Comparison of ENCODE assay signal across 14 cellular contexts in genomic region chr12:54019111-54019811, GRCh38. TPM values are rescaled to one million over a fixed set of nuclear protein-coding genes. Genes with fewer than 3 reads are reported as not detected.
DNase-seq lines count a peak whose midpoint lies in the region; ATAC-seq and TF ChIP-seq lines count a peak whose summit lies in the region.
"Had no signal": no experiment of that assay in that cellular context is flagged by ENCODE, and none has a peak within 500 bp of the region (broad histone marks: within the 10 kb centered on the region; RNA-seq: fewer than 3 reads in every experiment).

No MANE protein-coding gene starts in this region.

- no peak overlapping the region for H3K27ac Mint-ChIP-seq in GM23338
- H3K27ac Mint-ChIP-seq: T-helper 1 cell treated with Interleukin-12 subunit alpha and Interleukin-12 subunit beta and Interleukin-4 antibody, amounts not matched to agents 30 μg/mL and 1 μg/mL, for 36 hours had no signal

- peaks cover 2% of the 10 kb centered on the region for H3K9me3 ChIP-seq in iPS-18c (ENCODE audit: control insufficient read depth, insufficient read depth, low read length)
- H3K9me3 ChIP-seq: body of pancreas, esophagus squamous epithelium had no signal

- peaks cover 3% of the 10 kb centered on the region; the same call in 2 of the 3 replicates for H3K9me3 Mint-ChIP-seq in GM23338
- H3K9me3 Mint-ChIP-seq: T-helper 1 cell treated with Interleukin-12 subunit alpha and Interleukin-12 subunit beta and Interleukin-4 antibody, amounts not matched to agents 30 μg/mL and 1 μg/mL, for 36 hours had no signal

- H3K27ac ChIP-seq in GM23338 (ENCODE audit: low read depth) (no peak overlapping the region), skin epidermis (peak overlapping the region in 17 of 21 experiments; percentile 36 to 98 (median 90)), coronary artery (no peak overlapping the region)
- H3K27ac ChIP-seq: body of pancreas had no signal

- H3K4me1 Mint-ChIP-seq in GM23338, result peaks cover 33% of the 10 kb centered on the region

- ATAC-seq in GM23338 (peak; percentile 15), HG02623 (IDR thresholded peaks at IDR 0.05; ENCODE audit: unreplicated experiment) (no peak)
- ATAC-seq: body of pancreas had no signal

- H3K4me3 Mint-ChIP-seq in GM23338, result peak overlapping the region; percentile 50; the same call in 2 of the 3 replicates

- H3K4me2 ChIP-seq in GM23338, result peak overlapping the region; percentile 89

- H3K27me3 ChIP-seq in GM23338 (ENCODE audit: insufficient read depth), result peaks cover 100% of the 10 kb centered on the region

- peaks cover 43% of the 10 kb centered on the region for H4K20me1 ChIP-seq in GM23338 (replicated peaks; ENCODE audit: insufficient read depth)

- no peaks in the 10 kb centered on the region for H3K79me2 ChIP-seq in GM23338 (replicated peaks; ENCODE audit: insufficient read depth)

- H3K4me1 ChIP-seq in GM23338 (ENCODE audit: insufficient read depth), result peaks cover 42% of the 10 kb centered on the region

- peak overlapping the region; percentile 63 for H3K4me3 ChIP-seq in GM23338
- peak overlapping the region; percentile 28; the same call in 1 of the 2 replicates for H3K4me3 ChIP-seq in iPS-18c (ENCODE audit: insufficient read depth, low read depth, low read length)
- H3K4me3 ChIP-seq in skin epidermis, result peak overlapping the region in 5 of 7 experiments; percentile 40 to 61 (median 54)
- H3K4me3 ChIP-seq in coronary artery, result no peak overlapping the region
- H3K4me3 ChIP-seq: body of pancreas had no signal

- no peaks in the 10 kb centered on the region; the same call in 2 of the 3 replicates for H3K36me3 Mint-ChIP-seq in GM23338 (ENCODE audit: low read depth)

- no peaks in the 10 kb centered on the region for H3K9me2 ChIP-seq in GM23338 (ENCODE audit: insufficient read depth)

- TF ChIP-seq CTCF in GM23338 (conservative IDR thresholded peaks at IDR 0.05; ENCODE audit: low read depth in 2 of 2) (no peak), coronary artery (IDR thresholded peaks at IDR 0.05) (no peak)

- DNase-seq in GM23338 (ENCODE audit: low spot score) (peak; percentile 78), RPMI7951 (ENCODE audit: low read depth) (peak; percentile 44), cerebellum (ENCODE audit: low spot score) (no peak), coronary artery (ENCODE audit: low spot score) (no peak)
- DNase-seq: body of pancreas, DND-41, esophagus squamous epithelium, IMR-90, left ventricle myocardium superior, NCI-H446 treated with DMSO at 0.1 percent for 48 hours had no signal

- no peaks in the 10 kb centered on the region; the same call in 1 of the 2 replicates for H3K36me3 ChIP-seq in GM23338 (ENCODE audit: insufficient read depth)
- H3K36me3 ChIP-seq: esophagus squamous epithelium had no signal

- H3K27me3 Mint-ChIP-seq in GM23338 (ENCODE audit: insufficient read depth, low read depth, poor library complexity), result peaks cover 98% of the 10 kb centered on the region

- no peak overlapping the region for H2AFZ ChIP-seq in GM23338

- peaks cover 37% of the 10 kb centered on the region; the same call in 1 of the 2 replicates for H3F3A ChIP-seq in GM23338 (replicated peaks; ENCODE audit: low read depth)

TF ChIP-seq in GM23338, 12 proteins besides CTCF, POLR2A, EP300 and RAD21:
- TF ChIP-seq EZH2 (IDR thresholded peaks at IDR 0.05; ENCODE audit: low read depth, unreplicated experiment) (peak; percentile 97), JUNB (IDR thresholded peaks at IDR 0.05; ENCODE audit: unreplicated experiment) (no peak), NANOG (IDR thresholded peaks at IDR 0.05; ENCODE audit: borderline replicate concordance) (no peak), CREB1 (CRISPR knock-in tag; IDR thresholded peaks at IDR 0.05; ENCODE audit: low read depth) (no peak)

RNA-seq across cellular contexts. Expression of gene HOXC6, which starts 9.0 kb away (rescaled TPM):
- total RNA-seq in GM23338 (2014; rRNA removed; shearing (Covaris generic)), result not detected in 2 replicates
- polyA plus RNA-seq in GM23338 (2016; fragmentation: Nextera tagmentation; extraction: Ambion mirVana), result not detected in 2 replicates
- total RNA-seq in RPMI7951 (2014; rRNA removed; shearing (Covaris generic)), result 0.84 and 1.5 TPM in 2 replicates
- not detected for total RNA-seq in cerebellum
- total RNA-seq: body of pancreas, IMR-90 had no signal

RNA-seq across cellular contexts. Expression of gene HOXC8, which starts 10.5 kb away (rescaled TPM):
- not detected in 2 replicates for total RNA-seq in GM23338 (2014; rRNA removed; shearing (Covaris generic))
- polyA plus RNA-seq in GM23338 (2016; fragmentation: Nextera tagmentation; extraction: Ambion mirVana), result not detected in 2 replicates
- 0.88 and 1.8 TPM in 2 replicates for total RNA-seq in RPMI7951 (2014; rRNA removed; shearing (Covaris generic))
- not detected for total RNA-seq in cerebellum
- total RNA-seq: body of pancreas, left ventricle myocardium superior had no signal

RNA-seq across cellular contexts. Expression of gene HOXC5, which starts 13.6 kb away (rescaled TPM):
- total RNA-seq in GM23338 (2014; rRNA removed; shearing (Covaris generic)), result not detected in 2 replicates
- polyA plus RNA-seq in GM23338 (2016; fragmentation: Nextera tagmentation; extraction: Ambion mirVana), result not detected in 2 replicates
- 0.78 and 2.0 TPM in 2 replicates for total RNA-seq in RPMI7951 (2014; rRNA removed; shearing (Covaris generic))
- not detected for total RNA-seq in cerebellum
- total RNA-seq: body of pancreas, IMR-90, left ventricle myocardium superior had no signal
- polyA plus RNA-seq: IMR-90 had no signal

RNA-seq across cellular contexts. Expression of gene HOXC9, which starts 19.3 kb away (rescaled TPM):
- not detected in 2 replicates for total RNA-seq in GM23338 (2014; rRNA removed; shearing (Covaris generic))
- polyA plus RNA-seq in GM23338 (2016; fragmentation: Nextera tagmentation; extraction: Ambion mirVana), result not detected in 2 replicates
- total RNA-seq in RPMI7951 (2014; rRNA removed; shearing (Covaris generic)), result 4.3 and 5.9 TPM in 2 replicates
- not detected for total RNA-seq in cerebellum
- total RNA-seq: body of pancreas, IMR-90, left ventricle myocardium superior had no signal

RNA-seq across cellular contexts. Expression of gene HOXC10, which starts 34.3 kb away (rescaled TPM):
- total RNA-seq in GM23338 (2014; rRNA removed; shearing (Covaris generic)), result not detected in 2 replicates
- not detected in 2 replicates for polyA plus RNA-seq in GM23338 (2016; fragmentation: Nextera tagmentation; extraction: Ambion mirVana)
- 4.0 and 5.1 TPM in 2 replicates for total RNA-seq in RPMI7951 (2014; rRNA removed; shearing (Covaris generic))
- total RNA-seq in cerebellum, result not detected
- total RNA-seq: body of pancreas, IMR-90, left ventricle myocardium superior had no signal

Comparison
In these comparisons a context has a peak if more than half of its experiments do, and no peak if none do; other contexts are left out.
1. DNase-seq: peak in GM23338 (single experiment) and RPMI7951 (single experiment); none in cerebellum (single experiment) and coronary artery (single experiment).
2. H3K27ac ChIP-seq: peak in skin epidermis (17 of 21); none in GM23338 (single experiment) and coronary artery (0 of 2).